In genomic region chr4:103019319-103020124, GRCh38 we compare ENCODE assay signal across 8 cellular contexts. TPM values are rescaled to one million over a fixed set of nuclear protein-coding genes. Genes with fewer than 3 reads are reported as not detected.
A peak's percentile ranks its signal among the peaks of the same experiment; 100 is the strongest.
DNase-seq lines count a peak whose midpoint lies in the region; TF ChIP-seq lines count a peak whose summit lies in the region.

Gene SLC9B1 (minus strand): TSS chr4:103019705. CDS start chr4:102991711, 27,994 bp downstream.

- peak within 1 kb of the TSS; percentile 100 for H3K27ac Mint-ChIP-seq in activated naive CD4-positive, alpha-beta T cell treated with anti-CD3 and anti-CD28 coated beads, Interleukin-2, amount 50 U/mL, for 24 hours

- no peaks in the 10 kb centered on the region for H3K36me3 Mint-ChIP-seq in activated naive CD4-positive, alpha-beta T cell treated with anti-CD3 and anti-CD28 coated beads, Interleukin-2, amount 50 U/mL, for 24 hours

- H3K9me3 Mint-ChIP-seq in activated naive CD4-positive, alpha-beta T cell treated with anti-CD3 and anti-CD28 coated beads, Interleukin-2, amount 50 U/mL, for 24 hours, result no peaks in the 10 kb centered on the region

- no peaks in the 10 kb centered on the region for H3K4me1 ChIP-seq in ES-I3 (ENCODE audit: insufficient read depth, low read length)
- peaks cover 7% of the 10 kb centered on the region for H3K4me1 ChIP-seq in osteoblast (ENCODE audit: insufficient read depth, low read length)
- peaks cover 6% of the 10 kb centered on the region for H3K4me1 ChIP-seq in thymus (ENCODE audit: control insufficient read depth, insufficient read depth, low read length)

- no peaks in the 10 kb centered on the region for H3K79me2 ChIP-seq in osteoblast (ENCODE audit: insufficient read depth, low read length)

- H4K20me1 ChIP-seq in osteoblast (ENCODE audit: insufficient read depth, low read length), result no peaks in the 10 kb centered on the region

- peak within 1 kb of the TSS; percentile 93 for H2AFZ ChIP-seq in osteoblast (ENCODE audit: low read length)

- H3K27me3 ChIP-seq in osteoblast (ENCODE audit: insufficient read depth, low read length), result no peaks in the 10 kb centered on the region
- H3K27me3 ChIP-seq in thymus (ENCODE audit: control insufficient read depth, insufficient read depth), result no peaks in the 10 kb centered on the region

- no peaks in the 10 kb centered on the region for H3K27me3 Mint-ChIP-seq in activated naive CD4-positive, alpha-beta T cell treated with anti-CD3 and anti-CD28 coated beads, Interleukin-2, amount 50 U/mL, for 24 hours

- H3K27ac ChIP-seq in SK-N-MC (no peak within 1 kb of the TSS), osteoblast (ENCODE audit: low read depth, low read length) (peak within 1 kb of the TSS; percentile 80), thymus (ENCODE audit: low read depth) (peak within 1 kb of the TSS; percentile 96)

- H3K9me3 ChIP-seq in ES-I3 (ENCODE audit: control insufficient read depth, insufficient read depth, low read length) (peaks cover 5% of the 10 kb centered on the region; the same call in 1 of the 2 replicates), SK-N-MC (ENCODE audit: low read depth, low read length) (no peaks in the 10 kb centered on the region), osteoblast (ENCODE audit: low read depth, low read length) (no peaks in the 10 kb centered on the region), thymus (ENCODE audit: control insufficient read depth) (no peaks in the 10 kb centered on the region)

- H3K4me1 Mint-ChIP-seq in activated naive CD4-positive, alpha-beta T cell treated with anti-CD3 and anti-CD28 coated beads, Interleukin-2, amount 50 U/mL, for 24 hours, result peaks cover 20% of the 10 kb centered on the region

- H3K9ac ChIP-seq in ES-I3 (ENCODE audit: low read depth, low read length) (peak within 1 kb of the TSS; percentile 97), SK-N-MC (ENCODE audit: insufficient read length) (no peak within 1 kb of the TSS)

- WGBS in thymus, result 2% methylated on average over 46 of the region's 46 CpGs

- H3K4me3 ChIP-seq in LNCaP clone FGC (ENCODE audit: low read depth, low read length) (peak within 1 kb of the TSS; percentile 64), SK-N-MC (peak within 1 kb of the TSS; percentile 42; the same call in 1 of the 2 replicates), osteoblast (ENCODE audit: insufficient read depth, low read length) (peak within 1 kb of the TSS; percentile 70), thymus (ENCODE audit: low read length) (peak within 1 kb of the TSS; percentile 83)

- H3K36me3 ChIP-seq in ES-I3 (ENCODE audit: insufficient read depth, low read length) (no peaks in the 10 kb centered on the region), SK-N-MC (ENCODE audit: insufficient read depth, low read length) (no peaks in the 10 kb centered on the region), osteoblast (ENCODE audit: insufficient read depth, low read length) (no peaks in the 10 kb centered on the region), thymus (ENCODE audit: control insufficient read depth, insufficient read depth) (no peaks in the 10 kb centered on the region)

- DNase-seq in H4 (ENCODE audit: low spot score) (peak; percentile 97), LNCaP clone FGC (ENCODE audit: low read depth) (peak; percentile 94), SK-N-MC (ENCODE audit: low read depth, low spot score) (no peak), globus pallidus (ENCODE audit: low spot score) (peak; percentile 84), osteoblast (ENCODE audit: insufficient read length, low spot score, missing footprints) (peak; percentile 80)

- TF ChIP-seq CTCF in LNCaP clone FGC (IDR thresholded peaks at IDR 0.05; ENCODE audit: control insufficient read depth, extremely low read depth, insufficient read depth) (no peak), osteoblast (IDR thresholded peaks at IDR 0.05; ENCODE audit: extremely low read depth, low read depth, low read length) (no peak)

- peak within 1 kb of the TSS; percentile 91 for H3K4me2 ChIP-seq in osteoblast (ENCODE audit: insufficient read depth, low read length)

- H3K4me3 Mint-ChIP-seq in activated naive CD4-positive, alpha-beta T cell treated with anti-CD3 and anti-CD28 coated beads, Interleukin-2, amount 50 U/mL, for 24 hours, result peak within 1 kb of the TSS; percentile 96

RNA-seq across cellular contexts. Expression of gene SLC9B1, which starts in this region (rescaled TPM):
- not detected in 2 replicates for total RNA-seq in H4 (2014; rRNA removed; shearing (Covaris generic))
- 0.29 and 0.72 TPM in 2 replicates for total RNA-seq in osteoblast
- polyA plus RNA-seq in thymus, result 2.4 TPM

Comparison
In these comparisons a context has a peak if more than half of its experiments do, and no peak if none do; other contexts are left out.
1. Peak in DNase-seq in H4; RNA of the gene not detected or under 1 TPM.
2. Peak in DNase-seq, H3K4me3 ChIP-seq, H3K27ac ChIP-seq and H3K4me2 ChIP-seq in osteoblast; RNA of the gene not detected or under 1 TPM.